Comparison of ENCODE assay signal across 8 cellular contexts in the genomic region with DNA sequence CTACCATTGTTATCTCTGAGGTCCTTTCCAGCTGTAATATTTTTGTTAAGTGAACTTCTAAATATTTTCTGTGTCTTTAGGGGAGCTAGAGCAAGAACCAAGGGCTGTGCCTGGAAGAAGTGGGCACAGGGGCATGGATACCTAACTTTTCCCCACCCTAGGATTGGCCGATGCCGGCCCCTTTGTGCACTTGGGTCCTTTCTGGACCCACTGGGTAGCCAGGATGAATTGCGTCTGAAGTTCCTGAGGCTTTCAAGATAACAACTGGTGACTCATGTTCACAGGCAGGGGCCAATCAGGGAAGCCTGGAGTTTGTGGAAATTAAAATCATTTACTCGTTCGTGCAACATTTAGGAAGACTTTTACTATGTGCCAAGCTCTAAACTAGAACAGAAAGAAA. TPM values are rescaled to one million over a fixed set of nuclear protein-coding genes. Genes with fewer than 3 reads are reported as not detected.
DNase-seq lines count a peak whose midpoint lies in the region; ATAC-seq and TF ChIP-seq lines count a peak whose summit lies in the region.

No MANE protein-coding gene starts in this region.

- H2BK120ac ChIP-seq in neuronal stem cell (ENCODE audit: low read depth, low read length): no peak overlapping the region

- CTCF ChIA-PET in CD4-positive, alpha-beta T cell (lab: Charles Lee): no interaction called here

- H2AK5ac ChIP-seq in neuronal stem cell (ENCODE audit: low read depth, low read length): no peak overlapping the region

- intact Hi-C loops in CD4-positive, alpha-beta T cell (cut with DNase I, micrococcal nuclease): loop anchor here in 1 of 2 experiments (5.0 to 10.0 kb wide), 3 partner anchors 103 to 1052 kb away; a partner anchor contains a TSS

- no CpG with 5 or more reads among the region's 5 CpGs for WGBS in neuronal stem cell (ENCODE audit: extremely low coverage in 2 of 2, insufficient read length in 2 of 2, insufficient replicate concordance in 1 of 2), 2 donors

- no peak overlapping the region for H3K27ac ChIP-seq in CD4-positive, alpha-beta T cell (ENCODE audit: low read depth, low read length)
- H3K27ac ChIP-seq in neuronal stem cell (replicated peaks; ENCODE audit: low read length): no peak overlapping the region

- no peak overlapping the region for H3K23ac ChIP-seq in neuronal stem cell (ENCODE audit: low read depth, low read length, poor library complexity)

- H2BK5ac ChIP-seq in neuronal stem cell (ENCODE audit: low read length): no peak overlapping the region

- peak overlapping the region; percentile 95 for H2AFZ ChIP-seq in neuronal stem cell (ENCODE audit: low read length)

- H3K4ac ChIP-seq in neuronal stem cell (ENCODE audit: low read length): no peak overlapping the region

- no peak overlapping the region for H4K8ac ChIP-seq in neuronal stem cell (ENCODE audit: low read depth, low read length)

- H3K18ac ChIP-seq in neuronal stem cell (ENCODE audit: low read length): no peak overlapping the region

- no peak overlapping the region for H3K9ac ChIP-seq in neuronal stem cell (ENCODE audit: low read depth, low read length, poor library complexity)

- peaks cover 17% of the 10 kb centered on the region for H3K36me3 ChIP-seq in MG63
- H3K36me3 ChIP-seq in neuronal stem cell (replicated peaks in 1 of 2; ENCODE audit: control insufficient read depth in 2 of 2, insufficient read depth in 2 of 2, low read length in 2 of 2): peaks cover 8 to 19% of the 10 kb centered on the region in 2 donors

- no peak overlapping the region for H2BK12ac ChIP-seq in neuronal stem cell (ENCODE audit: low read length)

- peaks cover 3 to 5% of the 10 kb centered on the region in 2 donors for H3K4me1 ChIP-seq in neuronal stem cell (ENCODE audit: control insufficient read depth in 2 of 2, insufficient read depth in 1 of 2, low read depth in 1 of 2, low read length in 2 of 2)

- POLR2A ChIA-PET in CD4-positive, alpha-beta T cell (lab: Charles Lee): interaction anchor here (1.2 to 2.0 kb wide), 2 partner anchors 11 kb away, joined by 5 to 8 read pairs; no protein-coding TSS in a partner anchor

- peak overlapping the region; percentile 97 for H3K4me3 Mint-ChIP-seq in CD4-positive, alpha-beta T cell

- no peak overlapping the region for H2BK15ac ChIP-seq in neuronal stem cell (ENCODE audit: low read length)

- no peak for TF ChIP-seq CTCF in CD4-positive, alpha-beta T cell (IDR thresholded peaks at IDR 0.05)

- H3K9me3 Mint-ChIP-seq in CD4-positive, alpha-beta T cell: no peaks in the 10 kb centered on the region

- H3K9me3 ChIP-seq in CD4-positive, alpha-beta T cell (ENCODE audit: control insufficient read depth, low read length): no peaks in the 10 kb centered on the region
- H3K9me3 ChIP-seq in MG63: no peaks in the 10 kb centered on the region
- H3K9me3 ChIP-seq in neuronal stem cell (replicated peaks in 1 of 2; ENCODE audit: control insufficient read depth in 2 of 2, insufficient read depth in 1 of 2, low read depth in 1 of 2, low read length in 2 of 2): no peaks in the 10 kb centered on the region

- H3K36me3 Mint-ChIP-seq in CD4-positive, alpha-beta T cell (ENCODE audit: low read depth): peaks cover 25% of the 10 kb centered on the region

- H3K14ac ChIP-seq in neuronal stem cell (ENCODE audit: low read length): no peak overlapping the region

- H3K4me2 ChIP-seq in neuronal stem cell (ENCODE audit: insufficient read depth, low read length, poor library complexity, severe bottlenecking): peak overlapping the region; percentile 80

- H3K79me1 ChIP-seq in neuronal stem cell (ENCODE audit: low read depth, low read length): peaks cover 4% of the 10 kb centered on the region

- peaks cover 6% of the 10 kb centered on the region for H3K27me3 Mint-ChIP-seq in CD4-positive, alpha-beta T cell

- H4K91ac ChIP-seq in neuronal stem cell (ENCODE audit: low read depth, low read length, poor library complexity): no peak overlapping the region

- no peak for ATAC-seq in CD4-positive, alpha-beta T cell (ENCODE audit: poor library complexity)
- ATAC-seq in esophagus mucosa: no peak
- ATAC-seq in HG03039 (IDR thresholded peaks at IDR 0.05; ENCODE audit: unreplicated experiment): no peak
- ATAC-seq in GM21717 (IDR thresholded peaks at IDR 0.05; ENCODE audit: unreplicated experiment): no peak

- DNase-seq in CD4-positive, alpha-beta T cell: no peak
- DNase-seq in MG63 (no peak), dedifferentiated amniotic fluid mesenchymal stem cell (ENCODE audit: extremely low spot score) (peak; percentile 24), neuronal stem cell (ENCODE audit: low spot score) (no peak), RPMI8226 (no peak)

- H3K27ac Mint-ChIP-seq in CD4-positive, alpha-beta T cell: no peak overlapping the region

- peaks cover 24% of the 10 kb centered on the region for H3K4me1 Mint-ChIP-seq in CD4-positive, alpha-beta T cell (ENCODE audit: low read depth)

- peak overlapping the region; percentile 96 for H3K4me3 ChIP-seq in MG63
- H3K4me3 ChIP-seq in neuronal stem cell (ENCODE audit: low read length in 2 of 2): peak overlapping the region in 1 of 2 donors; percentile 93

- H3K27me3 ChIP-seq in CD4-positive, alpha-beta T cell (ENCODE audit: control insufficient read depth, insufficient read depth, low read length): no peaks in the 10 kb centered on the region
- no peaks in the 10 kb centered on the region for H3K27me3 ChIP-seq in MG63
- no peaks in the 10 kb centered on the region for H3K27me3 ChIP-seq in neuronal stem cell (ENCODE audit: control insufficient read depth in 3 of 3, insufficient read depth in 3 of 3, low read depth in 1 of 3, low read length in 3 of 3)

RNA-seq across cellular contexts. Expression of a gene that starts 0.8 kb away (rescaled TPM):
- under 1 TPM; 0.31 to 0.96 TPM for total RNA-seq in CD4-positive, alpha-beta T cell
- total RNA-seq in MG63 (2014; rRNA removed; shearing (Covaris generic); ENCODE audit: low replicate concordance): 46.3 and 64.2 TPM in 2 replicates
- 39.1 TPM for polyA plus RNA-seq in neuronal stem cell (2013, experiment 1 of 2)
- polyA plus RNA-seq in neuronal stem cell (2013, experiment 2 of 2): 37.9 TPM
- 19.0 TPM for total RNA-seq in esophagus mucosa

RNA-seq across cellular contexts. Expression of a gene that starts 0.8 kb away (rescaled TPM):
- 10 to 100 TPM; 23.3 to 24.3 TPM for total RNA-seq in CD4-positive, alpha-beta T cell
- 20.1 and 20.3 TPM in 2 replicates for total RNA-seq in MG63 (2014; rRNA removed; shearing (Covaris generic); ENCODE audit: low replicate concordance)
- polyA plus RNA-seq in neuronal stem cell (2013, experiment 1 of 2): 16.0 TPM
- polyA plus RNA-seq in neuronal stem cell (2013, experiment 2 of 2): 15.3 TPM
- 13.5 TPM for total RNA-seq in esophagus mucosa

Comparison
In these comparisons a context has a peak if more than half of its experiments do, and no peak if none do; other contexts are left out.
1. RNA of a gene that starts 0.8 kb away (total RNA-seq): 46.3 to 64.2 TPM in MG63 and 19.0 TPM in esophagus mucosa (single experiment); 0.31 to 0.96 TPM in CD4-positive, alpha-beta T cell; every median in the first group is over 10 times any median in the second.